Comparison of ENCODE assay signal across 3 cellular contexts in the genomic region with DNA sequence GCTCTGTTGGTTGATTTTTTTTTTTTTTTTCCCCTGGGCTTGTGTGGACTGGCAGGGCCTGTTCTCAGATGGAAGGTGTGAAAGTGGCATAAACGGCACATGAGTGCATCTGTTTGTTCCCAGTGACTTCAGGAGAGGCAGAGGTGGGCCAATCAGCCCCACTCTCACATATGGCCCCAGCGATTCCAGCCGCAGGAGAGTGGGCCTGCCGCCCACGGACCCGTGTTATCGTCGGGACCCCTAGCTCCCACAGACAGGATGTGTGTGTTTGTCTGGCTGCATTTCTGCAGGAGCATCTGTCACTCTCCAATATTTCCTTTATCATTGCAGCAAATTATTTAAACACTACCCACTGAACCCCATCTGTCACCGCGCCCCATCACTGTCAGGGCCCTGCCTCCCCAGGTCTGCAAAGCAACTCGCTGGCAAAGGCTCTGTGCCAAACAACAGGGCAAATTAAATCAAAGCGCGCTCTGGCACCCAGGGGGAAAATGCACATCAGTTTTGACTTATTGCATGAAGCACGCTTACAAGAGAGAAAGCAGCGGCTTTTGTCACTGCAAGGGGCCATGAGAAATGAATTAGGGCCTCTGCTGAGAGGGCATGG.
TF ChIP-seq lines count a peak whose summit lies in the region.

No MANE protein-coding gene starts in this region.

TF ChIP-seq in SK-N-SH, 30 proteins besides CTCF, POLR2A, EP300 and RAD21 (continued from another document):
- no peak for TF ChIP-seq USF2 (IDR thresholded peaks at IDR 0.05; ENCODE audit: borderline replicate concordance, low read depth, low read length)
- TF ChIP-seq TCF12 (IDR thresholded peaks at IDR 0.05): no peak
- no peak for TF ChIP-seq POLR2AphosphoS5 (IDR thresholded peaks at IDR 0.05; ENCODE audit: low read depth, low read length)
- peak; percentile 34; the same call in 1 of the 2 replicates for TF ChIP-seq RCOR1 (IDR thresholded peaks at IDR 0.05; ENCODE audit: low read length)
- no peak for TF ChIP-seq NRF1 (IDR thresholded peaks at IDR 0.05; ENCODE audit: low read depth, low read length)
- TF ChIP-seq, protein P1, sequence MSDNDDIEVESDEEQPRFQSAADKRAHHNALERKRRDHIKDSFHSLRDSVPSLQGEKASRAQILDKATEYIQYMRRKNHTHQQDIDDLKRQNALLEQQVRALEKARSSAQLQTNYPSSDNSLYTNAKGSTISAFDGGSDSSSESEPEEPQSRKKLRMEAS (IDR thresholded peaks at IDR 0.05; ENCODE audit: low read depth): no peak
TF ChIP-seq in SK-N-SH: peak in this region for 4.

TF ChIP-seq in SK-N-SH treated with all-trans-retinoic acid at 6 μM for 48 hours, 23 proteins besides CTCF, POLR2A, EP300 and RAD21 (continued from another document):
- TF ChIP-seq, protein P2, sequence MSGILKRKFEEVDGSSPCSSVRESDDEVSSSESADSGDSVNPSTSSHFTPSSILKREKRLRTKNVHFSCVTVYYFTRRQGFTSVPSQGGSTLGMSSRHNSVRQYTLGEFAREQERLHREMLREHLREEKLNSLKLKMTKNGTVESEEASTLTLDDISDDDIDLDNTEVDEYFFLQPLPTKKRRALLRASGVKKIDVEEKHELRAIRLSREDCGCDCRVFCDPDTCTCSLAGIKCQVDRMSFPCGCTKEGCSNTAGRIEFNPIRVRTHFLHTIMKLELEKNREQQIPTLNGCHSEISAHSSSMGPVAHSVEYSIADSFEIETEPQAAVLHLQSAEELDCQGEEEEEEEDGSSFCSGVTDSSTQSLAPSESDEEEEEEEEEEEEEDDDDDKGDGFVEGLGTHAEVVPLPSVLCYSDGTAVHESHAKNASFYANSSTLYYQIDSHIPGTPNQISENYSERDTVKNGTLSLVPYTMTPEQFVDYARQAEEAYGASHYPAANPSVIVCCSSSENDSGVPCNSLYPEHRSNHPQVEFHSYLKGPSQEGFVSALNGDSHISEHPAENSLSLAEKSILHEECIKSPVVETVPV (CRISPR knock-in tag; IDR thresholded peaks at IDR 0.05): no peak
- no peak for TF ChIP-seq ISL1 (CRISPR knock-in tag; IDR thresholded peaks at IDR 0.05)
- TF ChIP-seq OSR1 (CRISPR knock-in tag; IDR thresholded peaks at IDR 0.05): no peak
- TF ChIP-seq ZC3H10 (CRISPR knock-in tag; IDR thresholded peaks at IDR 0.05): no peak
- TF ChIP-seq CREB5 (CRISPR knock-in tag; IDR thresholded peaks at IDR 0.05; ENCODE audit: low read depth): no peak
- no peak for TF ChIP-seq ZNF70 (CRISPR knock-in tag; IDR thresholded peaks at IDR 0.05)

TF ChIP-seq in neural cell, 6 proteins besides CTCF, POLR2A, EP300 and RAD21 (continued from another document):
- TF ChIP-seq, protein P3, sequence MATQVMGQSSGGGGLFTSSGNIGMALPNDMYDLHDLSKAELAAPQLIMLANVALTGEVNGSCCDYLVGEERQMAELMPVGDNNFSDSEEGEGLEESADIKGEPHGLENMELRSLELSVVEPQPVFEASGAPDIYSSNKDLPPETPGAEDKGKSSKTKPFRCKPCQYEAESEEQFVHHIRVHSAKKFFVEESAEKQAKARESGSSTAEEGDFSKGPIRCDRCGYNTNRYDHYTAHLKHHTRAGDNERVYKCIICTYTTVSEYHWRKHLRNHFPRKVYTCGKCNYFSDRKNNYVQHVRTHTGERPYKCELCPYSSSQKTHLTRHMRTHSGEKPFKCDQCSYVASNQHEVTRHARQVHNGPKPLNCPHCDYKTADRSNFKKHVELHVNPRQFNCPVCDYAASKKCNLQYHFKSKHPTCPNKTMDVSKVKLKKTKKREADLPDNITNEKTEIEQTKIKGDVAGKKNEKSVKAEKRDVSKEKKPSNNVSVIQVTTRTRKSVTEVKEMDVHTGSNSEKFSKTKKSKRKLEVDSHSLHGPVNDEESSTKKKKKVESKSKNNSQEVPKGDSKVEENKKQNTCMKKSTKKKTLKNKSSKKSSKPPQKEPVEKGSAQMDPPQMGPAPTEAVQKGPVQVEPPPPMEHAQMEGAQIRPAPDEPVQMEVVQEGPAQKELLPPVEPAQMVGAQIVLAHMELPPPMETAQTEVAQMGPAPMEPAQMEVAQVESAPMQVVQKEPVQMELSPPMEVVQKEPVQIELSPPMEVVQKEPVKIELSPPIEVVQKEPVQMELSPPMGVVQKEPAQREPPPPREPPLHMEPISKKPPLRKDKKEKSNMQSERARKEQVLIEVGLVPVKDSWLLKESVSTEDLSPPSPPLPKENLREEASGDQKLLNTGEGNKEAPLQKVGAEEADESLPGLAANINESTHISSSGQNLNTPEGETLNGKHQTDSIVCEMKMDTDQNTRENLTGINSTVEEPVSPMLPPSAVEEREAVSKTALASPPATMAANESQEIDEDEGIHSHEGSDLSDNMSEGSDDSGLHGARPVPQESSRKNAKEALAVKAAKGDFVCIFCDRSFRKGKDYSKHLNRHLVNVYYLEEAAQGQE (IDR thresholded peaks at IDR 0.05; ENCODE audit: borderline replicate concordance): no peak
